Comparison of ENCODE assay signal across 20 cellular contexts in genomic region chr1:44019398-44020044, GRCh38. TPM values are rescaled to one million over a fixed set of nuclear protein-coding genes. Genes with fewer than 3 reads are reported as not detected.
DNase-seq lines count a peak whose midpoint lies in the region; ATAC-seq and TF ChIP-seq lines count a peak whose summit lies in the region.
"Had no signal": no experiment of that assay in that cellular context is flagged by ENCODE, and none has a peak within 500 bp of the region (broad histone marks: within the 10 kb centered on the region; RNA-seq: fewer than 3 reads in every experiment).

No MANE protein-coding gene starts in this region.

- no peak for TF ChIP-seq POLR2A in upper lobe of left lung (IDR thresholded peaks at IDR 0.05)

- H3K4me1 ChIP-seq in ascending aorta: peaks cover 13 to 18% of the 10 kb centered on the region in 2 donors
- no peaks in the 10 kb centered on the region for H3K4me1 ChIP-seq in upper lobe of left lung
- H3K4me1 ChIP-seq: parathyroid adenoma, SJSA1 had no signal

- H3K27ac ChIP-seq in ascending aorta: peak overlapping the region; percentile 12 to 43
- H3K27ac ChIP-seq in upper lobe of left lung: no peak overlapping the region
- H3K27ac ChIP-seq: parathyroid adenoma, PC-9, SJSA1, vagina had no signal

- WGBS in upper lobe of left lung, 2 donors: 73 to 84% methylated on average over 7 to 16 of the region's 16 CpGs

- TF ChIP-seq CTCF in ascending aorta (IDR thresholded peaks at IDR 0.05): no peak
- TF ChIP-seq CTCF in upper lobe of left lung (IDR thresholded peaks at IDR 0.05): no peak

- H3K9me3 ChIP-seq in ascending aorta (no peaks in the 10 kb centered on the region), upper lobe of left lung (no peaks in the 10 kb centered on the region)
- H3K9me3 ChIP-seq: SJSA1, vagina had no signal

- H3K36me3 ChIP-seq in ascending aorta (no peaks in the 10 kb centered on the region), upper lobe of left lung (peaks cover 0 to 13% (median 3%) of the 10 kb centered on the region in 4 donors)
- H3K36me3 ChIP-seq: SJSA1 had no signal

- no peak for ATAC-seq in upper lobe of left lung (ENCODE audit: low FRiP score in 2 of 2)
- ATAC-seq: activated naive CD4-positive, alpha-beta T cell treated with anti-CD3 and anti-CD28 coated beads, Interleukin-2, amount 50 U/mL, for 72 hours; activated T-cell treated with anti-CD3 and anti-CD28 coated beads, Interleukin-2, amount 50 U/mL, for 72 hours; CD8-positive, alpha-beta T cell had no signal

- intact Hi-C loops in ascending aorta (cut with DNase I): no loop called here

- TF ChIP-seq EP300 in upper lobe of left lung (IDR thresholded peaks at IDR 0.05): no peak

- H3K27me3 ChIP-seq in ascending aorta (no peaks in the 10 kb centered on the region), upper lobe of left lung (no peaks in the 10 kb centered on the region)
- H3K27me3 ChIP-seq: SJSA1, vagina had no signal

- DNase-seq in C1 segment of cervical spinal cord (lab: John Stamatoyannopoulos, UW) (peak in 10 of 14 donors; percentile 15 to 74 (median 48)), ascending aorta (ENCODE audit: low spot score in 2 of 2) (no peak), medulla oblongata (ENCODE audit: extremely low spot score) (peak; percentile 79), upper lobe of left lung (no peak), HT-29 (ENCODE audit: low spot score) (no peak), AG20443 (ENCODE audit: low spot score) (no peak)
- DNase-seq: activated CD4-positive, CD25-positive, alpha-beta regulatory T cell; activated CD8-positive, alpha-beta memory T cell treated with anti-CD3 and anti-CD28 coated beads for 24 hours; activated T-cell treated with anti-CD3 and anti-CD28 coated beads, Interleukin-2, amount 50 U/mL, for 72 hours; CD8-positive, alpha-beta T cell; DMS79 treated with DMSO at 0.1 percent for 48 hours; NCI-H1417 treated with DMSO at 0.1 percent for 48 hours; NCI-H774; PC-9; stimulated activated CD4-positive, alpha-beta T cell treated with anti-CD3 and anti-CD28 coated beads, Interleukin-2, amount 100 ng/mL, for 48 hours had no signal

- H3K4me3 ChIP-seq in ascending aorta: no peak overlapping the region
- H3K4me3 ChIP-seq in upper lobe of left lung: no peak overlapping the region
- H3K4me3 ChIP-seq: PC-9, SJSA1, skin epidermis, vagina had no signal

RNA-seq across cellular contexts. Expression of gene SLC6A9, which starts 11.7 kb away (rescaled TPM):
- total RNA-seq in ascending aorta: 4.7 TPM
- 10 to 100 TPM in 5 of 6 donors, 1 to 10 TPM in 1; 5.6 to 23.1 (median 19.5) TPM for total RNA-seq in upper lobe of left lung
- total RNA-seq in HT-29 (2014; rRNA removed; shearing (Covaris generic)): 1.0 and 1.9 TPM in 2 replicates
- total RNA-seq: CD8-positive, alpha-beta T cell had no signal

RNA-seq across cellular contexts. Expression of gene CCDC24, which starts 28.1 kb away (rescaled TPM):
- total RNA-seq in ascending aorta (4.8 TPM), upper lobe of left lung (10 to 100 TPM in 3 of 6 donors, 1 to 10 TPM in 3; 7.3 to 14.5 (median 10.0) TPM)
- total RNA-seq in HT-29 (2014; rRNA removed; shearing (Covaris generic)): 8.8 and 9.2 TPM in 2 replicates

RNA-seq across cellular contexts. Expression of gene B4GALT2, which starts 40.5 kb away (rescaled TPM):
- total RNA-seq in ascending aorta: 93.2 TPM
- 10 to 100 TPM; 11.5 to 33.0 (median 18.1) TPM for total RNA-seq in upper lobe of left lung
- total RNA-seq in HT-29 (2014; rRNA removed; shearing (Covaris generic)): 153 and 159 TPM in 2 replicates

RNA-seq across cellular contexts. Expression of gene ATP6V0B, which starts 44.8 kb away (rescaled TPM):
- 115 TPM for total RNA-seq in ascending aorta
- total RNA-seq in upper lobe of left lung: 100 to 1,000 TPM in 5 of 6 donors, 10 to 100 TPM in 1; 98.0 to 225 (median 161) TPM
- total RNA-seq in HT-29 (2014; rRNA removed; shearing (Covaris generic)): 254 and 277 TPM in 2 replicates

RNA-seq across cellular contexts. Expression of gene DPH2, which starts 49.7 kb away (rescaled TPM):
- total RNA-seq in ascending aorta (69.3 TPM), upper lobe of left lung (10 to 100 TPM; 12.9 to 30.4 (median 16.6) TPM)
- 118 and 120 TPM in 2 replicates for total RNA-seq in HT-29 (2014; rRNA removed; shearing (Covaris generic))

Comparison
In these comparisons a context has a peak if more than half of its experiments do, and no peak if none do; other contexts are left out.
1. DNase-seq: peak in C1 segment of cervical spinal cord (10 of 14) and medulla oblongata (single experiment); none in ascending aorta (0 of 2), upper lobe of left lung (0 of 2), HT-29 (single experiment) and AG20443 (single experiment).
2. H3K27ac ChIP-seq: peak in ascending aorta (2 of 2); none in upper lobe of left lung (0 of 4).